9 cellular contexts compared by ENCODE assay signal in genomic region chr15:67023517-67024321, GRCh38. TPM values are rescaled to one million over a fixed set of nuclear protein-coding genes. Genes with fewer than 3 reads are reported as not detected.
DNase-seq lines count a peak whose midpoint lies in the region; ATAC-seq lines count a peak whose summit lies in the region.
"Had no signal": no experiment of that assay in that cellular context is flagged by ENCODE, and none has a peak within 500 bp of the region (broad histone marks: within the 10 kb centered on the region; RNA-seq: fewer than 3 reads in every experiment).

No MANE protein-coding gene starts in this region.

- H3K27ac Mint-ChIP-seq in activated naive CD4-positive, alpha-beta T cell treated with anti-CD3 and anti-CD28 coated beads, Interleukin-2, amount 50 U/mL, for 24 hours: peak overlapping the region; percentile 2
- no peak overlapping the region for H3K27ac Mint-ChIP-seq in activated naive CD4-positive, alpha-beta T cell treated with anti-CD3 and anti-CD28 coated beads, Interleukin-2, amount 10 ng/mL, durations not matched to agents 7 days and 5 days

- H3K27me3 ChIP-seq in duodenal mucosa (ENCODE audit: control insufficient read depth in 1 of 2, insufficient read depth in 2 of 2, low read length in 2 of 2): no peaks in the 10 kb centered on the region

- peak overlapping the region in 1 of 2 donors; percentile 25 for H3K4me3 ChIP-seq in duodenal mucosa (ENCODE audit: low read depth in 1 of 2, low read length in 2 of 2)
- H3K4me3 ChIP-seq in urinary bladder (ENCODE audit: low read depth, low read length): no peak overlapping the region
- H3K4me3 ChIP-seq: HAP-1 had no signal

- no peak for ATAC-seq in GM19452 (IDR thresholded peaks at IDR 0.05; ENCODE audit: unreplicated experiment)

- H3K4me1 ChIP-seq in duodenal mucosa (ENCODE audit: control insufficient read depth in 1 of 2, insufficient read depth in 2 of 2, low read length in 2 of 2) (peaks cover 29 to 31% of the 10 kb centered on the region in 2 donors), urinary bladder (ENCODE audit: insufficient read depth) (no peaks in the 10 kb centered on the region)

- peaks cover 2% of the 10 kb centered on the region for H3K27me3 Mint-ChIP-seq in activated naive CD4-positive, alpha-beta T cell treated with anti-CD3 and anti-CD28 coated beads, Interleukin-2, amount 50 U/mL, for 24 hours
- H3K27me3 Mint-ChIP-seq in activated naive CD4-positive, alpha-beta T cell treated with anti-CD3 and anti-CD28 coated beads, Interleukin-2, amount 10 ng/mL, durations not matched to agents 7 days and 5 days: peaks cover 24% of the 10 kb centered on the region

- H3K9ac ChIP-seq in duodenal mucosa (ENCODE audit: low read depth in 1 of 2, low read length in 2 of 2): no peak overlapping the region

- peaks cover 27% of the 10 kb centered on the region for H3K4me1 Mint-ChIP-seq in activated naive CD4-positive, alpha-beta T cell treated with anti-CD3 and anti-CD28 coated beads, Interleukin-2, amount 50 U/mL, for 24 hours
- peaks cover 9% of the 10 kb centered on the region for H3K4me1 Mint-ChIP-seq in activated naive CD4-positive, alpha-beta T cell treated with anti-CD3 and anti-CD28 coated beads, Interleukin-2, amount 10 ng/mL, durations not matched to agents 7 days and 5 days

- peak overlapping the region; percentile 39 for H3K27ac ChIP-seq in duodenal mucosa (ENCODE audit: low read depth, low read length)
- peak overlapping the region; percentile 67 for H3K27ac ChIP-seq in urinary bladder (ENCODE audit: low read depth)

- no peaks in the 10 kb centered on the region for H3K36me3 Mint-ChIP-seq in activated naive CD4-positive, alpha-beta T cell treated with anti-CD3 and anti-CD28 coated beads, Interleukin-2, amount 50 U/mL, for 24 hours
- H3K36me3 Mint-ChIP-seq in activated naive CD4-positive, alpha-beta T cell treated with anti-CD3 and anti-CD28 coated beads, Interleukin-2, amount 10 ng/mL, durations not matched to agents 7 days and 5 days: no peaks in the 10 kb centered on the region

- H3K4me3 Mint-ChIP-seq in activated naive CD4-positive, alpha-beta T cell treated with anti-CD3 and anti-CD28 coated beads, Interleukin-2, amount 50 U/mL, for 24 hours: no peak overlapping the region
- no peak overlapping the region for H3K4me3 Mint-ChIP-seq in activated naive CD4-positive, alpha-beta T cell treated with anti-CD3 and anti-CD28 coated beads, Interleukin-2, amount 10 ng/mL, durations not matched to agents 7 days and 5 days

- DNase-seq in activated naive CD4-positive, alpha-beta T cell treated with anti-CD3 and anti-CD28 coated beads, Interleukin-2, amount 10 ng/mL, durations not matched to agents 7 days and 5 days: no peak
- DNase-seq in myocyte (ENCODE audit: low read depth) (peak; percentile 61), middle frontal gyrus (ENCODE audit: extremely low spot score, low spot score) (no peak), iPS-NIHi11 (ENCODE audit: low spot score) (no peak)

- WGBS in urinary bladder: 82% methylated on average over 8 of the region's 8 CpGs

- CTCF ChIA-PET in activated naive CD4-positive, alpha-beta T cell treated with anti-CD3 and anti-CD28 coated beads, Interleukin-2, amount 10 ng/mL, durations not matched to agents 7 days and 5 days (lab: Charles Lee): no interaction called here

- H3K9me3 Mint-ChIP-seq in activated naive CD4-positive, alpha-beta T cell treated with anti-CD3 and anti-CD28 coated beads, Interleukin-2, amount 50 U/mL, for 24 hours: no peaks in the 10 kb centered on the region
- no peaks in the 10 kb centered on the region for H3K9me3 Mint-ChIP-seq in activated naive CD4-positive, alpha-beta T cell treated with anti-CD3 and anti-CD28 coated beads, Interleukin-2, amount 10 ng/mL, durations not matched to agents 7 days and 5 days

- no peaks in the 10 kb centered on the region for H3K36me3 ChIP-seq in duodenal mucosa (ENCODE audit: control insufficient read depth in 1 of 2, insufficient read depth in 2 of 2, low read length in 2 of 2)
- H3K36me3 ChIP-seq in urinary bladder (ENCODE audit: insufficient read depth): no peaks in the 10 kb centered on the region
- H3K36me3 ChIP-seq: HAP-1 had no signal

- H3K9me3 ChIP-seq in duodenal mucosa (ENCODE audit: control insufficient read depth in 1 of 2, low read length in 2 of 2): no peaks in the 10 kb centered on the region
- H3K9me3 ChIP-seq: HAP-1 had no signal

RNA-seq across cellular contexts. Expression of gene SMAD3, which starts 41.7 kb away (rescaled TPM):
- 24.4 and 31.0 TPM in 2 replicates for total RNA-seq in myocyte
- 28.7 TPM for polyA plus RNA-seq in myocyte (2012)
- total RNA-seq in urinary bladder: 31.2 TPM
- 28.3 TPM for polyA plus RNA-seq in urinary bladder
